ENCODE assay signal across 11 cellular contexts in genomic region chrX:31356501-31357263, GRCh38.
"Had no signal": no experiment of that assay in that cellular context is flagged by ENCODE, and none has a peak within 500 bp of the region (broad histone marks: within the 10 kb centered on the region; RNA-seq: fewer than 3 reads in every experiment).

No MANE protein-coding gene starts in this region.

- H3K4me3 Mint-ChIP-seq: activated CD4-positive, alpha-beta memory T cell treated with anti-CD3 and anti-CD28 coated beads, Interleukin-2, amount 10 ng/mL, durations not matched to agents 7 days and 5 days; activated naive CD8-positive, alpha-beta T cell treated with anti-CD3 and anti-CD28 coated beads, Interleukin-2, amount 10 ng/mL, durations not matched to agents 7 days and 5 days; natural killer cell had no signal

- H3K9me3 Mint-ChIP-seq: activated CD4-positive, alpha-beta memory T cell treated with anti-CD3 and anti-CD28 coated beads, Interleukin-2, amount 10 ng/mL, durations not matched to agents 7 days and 5 days; activated naive CD8-positive, alpha-beta T cell treated with anti-CD3 and anti-CD28 coated beads, Interleukin-2, amount 10 ng/mL, durations not matched to agents 7 days and 5 days had no signal

- H3K4me1 Mint-ChIP-seq: activated CD4-positive, alpha-beta memory T cell treated with anti-CD3 and anti-CD28 coated beads, Interleukin-2, amount 10 ng/mL, durations not matched to agents 7 days and 5 days; activated naive CD8-positive, alpha-beta T cell treated with anti-CD3 and anti-CD28 coated beads, Interleukin-2, amount 10 ng/mL, durations not matched to agents 7 days and 5 days; natural killer cell had no signal

- H3K27me3 Mint-ChIP-seq: activated CD4-positive, alpha-beta memory T cell treated with anti-CD3 and anti-CD28 coated beads, Interleukin-2, amount 10 ng/mL, durations not matched to agents 7 days and 5 days had no signal

- H3K27ac Mint-ChIP-seq: activated CD4-positive, alpha-beta memory T cell treated with anti-CD3 and anti-CD28 coated beads, Interleukin-2, amount 10 ng/mL, durations not matched to agents 7 days and 5 days; activated naive CD8-positive, alpha-beta T cell treated with anti-CD3 and anti-CD28 coated beads, Interleukin-2, amount 10 ng/mL, durations not matched to agents 7 days and 5 days; natural killer cell had no signal

- DNase-seq: activated CD4-positive, alpha-beta memory T cell treated with anti-CD3 and anti-CD28 coated beads, Interleukin-2, amount 10 ng/mL, durations not matched to agents 7 days and 5 days; activated CD8-positive, alpha-beta memory T cell treated with anti-CD3 and anti-CD28 coated beads, Interleukin-2, amount 50 U/mL, for 4 hours; activated naive CD8-positive, alpha-beta T cell treated with anti-CD3 and anti-CD28 coated beads, Interleukin-2, amount 10 ng/mL, durations not matched to agents 7 days and 5 days; aorta; natural killer cell; occipital lobe; stimulated activated CD4-positive, alpha-beta T cell treated with anti-CD3 and anti-CD28 coated beads, Interleukin-12 subunit alpha, Interleukin-12 subunit beta, amount 100 ng/mL, for 4 hours; stimulated activated naive CD4-positive, alpha-beta T cell treated with Interleukin-2 at 50 U/mL for 16 hours; T1000; trophoblast cell had no signal

- H3K36me3 Mint-ChIP-seq: activated naive CD8-positive, alpha-beta T cell treated with anti-CD3 and anti-CD28 coated beads, Interleukin-2, amount 10 ng/mL, durations not matched to agents 7 days and 5 days; natural killer cell had no signal

- ATAC-seq: esophagus mucosa, natural killer cell had no signal
